13 cellular contexts compared by ENCODE assay signal in genomic region chr17:64340557-64340956, GRCh38.
"Had no signal": no experiment of that assay in that cellular context is flagged by ENCODE, and none has a peak within 500 bp of the region (broad histone marks: within the 10 kb centered on the region; RNA-seq: fewer than 3 reads in every experiment).

No MANE protein-coding gene starts in this region.

- H3K27ac ChIP-seq: parathyroid adenoma, transverse colon had no signal

- H3K9me3 Mint-ChIP-seq: activated naive CD8-positive, alpha-beta T cell treated with anti-CD3 and anti-CD28 coated beads for 36 hours; activated T-cell treated with anti-CD3 and anti-CD28 coated beads, Interleukin-2, amount 50 U/mL, for 4 hours; mesothelial cell of epicardium; stimulated activated effector memory CD8-positive, alpha-beta T cell treated with anti-CD3 and anti-CD28 coated beads, Interleukin-12 subunit alpha, Interleukin-12 subunit beta, amount 100 ng/mL, for 72 hours had no signal

- H3K27ac Mint-ChIP-seq: activated naive CD8-positive, alpha-beta T cell treated with anti-CD3 and anti-CD28 coated beads for 36 hours; mesothelial cell of epicardium; stimulated activated effector memory CD8-positive, alpha-beta T cell treated with anti-CD3 and anti-CD28 coated beads, Interleukin-12 subunit alpha, Interleukin-12 subunit beta, amount 100 ng/mL, for 72 hours had no signal

- H3K27me3 ChIP-seq: gastrocnemius medialis, transverse colon had no signal

- H3K4me3 ChIP-seq: gastrocnemius medialis, transverse colon had no signal

- H3K36me3 Mint-ChIP-seq: activated naive CD8-positive, alpha-beta T cell treated with anti-CD3 and anti-CD28 coated beads for 36 hours; mesothelial cell of epicardium; stimulated activated effector memory CD8-positive, alpha-beta T cell treated with anti-CD3 and anti-CD28 coated beads, Interleukin-12 subunit alpha, Interleukin-12 subunit beta, amount 100 ng/mL, for 72 hours had no signal

- H3K27me3 Mint-ChIP-seq: activated naive CD8-positive, alpha-beta T cell treated with anti-CD3 and anti-CD28 coated beads for 36 hours had no signal

- ATAC-seq: activated T-cell treated with anti-CD3 and anti-CD28 coated beads, Interleukin-2, amount 50 U/mL, for 4 hours; gastrocnemius medialis; left lobe of liver; stimulated activated effector memory CD8-positive, alpha-beta T cell treated with anti-CD3 and anti-CD28 coated beads, Interleukin-12 subunit alpha, Interleukin-12 subunit beta, amount 100 ng/mL, for 72 hours had no signal

- H3K4me3 Mint-ChIP-seq: activated naive CD8-positive, alpha-beta T cell treated with anti-CD3 and anti-CD28 coated beads for 36 hours; activated T-cell treated with anti-CD3 and anti-CD28 coated beads, Interleukin-2, amount 50 U/mL, for 4 hours; mesothelial cell of epicardium; stimulated activated effector memory CD8-positive, alpha-beta T cell treated with anti-CD3 and anti-CD28 coated beads, Interleukin-12 subunit alpha, Interleukin-12 subunit beta, amount 100 ng/mL, for 72 hours had no signal

- DNase-seq: activated CD4-positive, alpha-beta T cell treated with anti-CD3 and anti-CD28 coated beads, Interleukin-2, amount 50 U/mL, for 1 hour; activated gamma-delta T cell; activated naive CD8-positive, alpha-beta T cell treated with anti-CD3 and anti-CD28 coated beads for 36 hours; activated T-cell treated with anti-CD3 and anti-CD28 coated beads, Interleukin-2, amount 50 U/mL, for 4 hours; aorta; gastrocnemius medialis; islet precursor cell; retina; transverse colon had no signal

- H3K36me3 ChIP-seq: gastrocnemius medialis, transverse colon had no signal

- H3K9me3 ChIP-seq: gastrocnemius medialis, transverse colon had no signal

- H3K4me1 ChIP-seq: parathyroid adenoma had no signal
